In genomic region chr12:94570161-94570560, GRCh38 we compare ENCODE assay signal across 2 cellular contexts.
TF ChIP-seq lines count a peak whose summit lies in the region.

No MANE protein-coding gene starts in this region.

TF ChIP-seq in GM23338, 12 proteins besides CTCF, POLR2A, EP300 and RAD21:
- TF ChIP-seq ETS1 (IDR thresholded peaks at IDR 0.05) (no peak), REST (IDR thresholded peaks at IDR 0.05; ENCODE audit: unreplicated experiment) (no peak), ZNF331 (CRISPR knock-in tag; IDR thresholded peaks at IDR 0.05; ENCODE audit: low read depth) (no peak), ZNF462 (CRISPR knock-in tag; IDR thresholded peaks at IDR 0.05) (no peak), CREB1 (CRISPR knock-in tag; IDR thresholded peaks at IDR 0.05; ENCODE audit: low read depth) (no peak), STAT1 (IDR thresholded peaks at IDR 0.05; ENCODE audit: unreplicated experiment) (no peak), EZH2phosphoT487 (IDR thresholded peaks at IDR 0.05; ENCODE audit: unreplicated experiment) (no peak), POLR2AphosphoS5 (IDR thresholded peaks at IDR 0.05; ENCODE audit: low read depth) (no peak)

TF ChIP-seq in WTC11, 78 proteins besides CTCF, POLR2A, EP300 and RAD21 (continued from another document):
- no peak for TF ChIP-seq ZBTB43 (CRISPR knock-in tag; IDR thresholded peaks at IDR 0.05)
- no peak for TF ChIP-seq ETV6 (CRISPR knock-in tag; IDR thresholded peaks at IDR 0.05)
- TF ChIP-seq SOX15 (CRISPR knock-in tag; IDR thresholded peaks at IDR 0.05) = no peak
- TF ChIP-seq RORB (CRISPR knock-in tag; IDR thresholded peaks at IDR 0.05) = no peak
- no peak for TF ChIP-seq SP1 (CRISPR knock-in tag; conservative IDR thresholded peaks at IDR 0.05)
- no peak for TF ChIP-seq ZNF281 (CRISPR knock-in tag; IDR thresholded peaks at IDR 0.05)
- no peak for TF ChIP-seq ERG (CRISPR knock-in tag; IDR thresholded peaks at IDR 0.05)
- TF ChIP-seq ZNF416 (CRISPR knock-in tag; IDR thresholded peaks at IDR 0.05) = no peak
- no peak for TF ChIP-seq FOXJ3 (CRISPR knock-in tag; IDR thresholded peaks at IDR 0.05; ENCODE audit: borderline replicate concordance)
- no peak for TF ChIP-seq ZNF423 (CRISPR knock-in tag; IDR thresholded peaks at IDR 0.05)
- TF ChIP-seq STAT6 (CRISPR knock-in tag; conservative IDR thresholded peaks at IDR 0.05; ENCODE audit: low read depth) = no peak
- no peak for TF ChIP-seq CDX4 (CRISPR knock-in tag; IDR thresholded peaks at IDR 0.05; ENCODE audit: borderline replicate concordance)
- TF ChIP-seq NFYB (CRISPR knock-in tag; conservative IDR thresholded peaks at IDR 0.05; ENCODE audit: low read depth) = no peak
- no peak for TF ChIP-seq MXD4 (CRISPR knock-in tag; IDR thresholded peaks at IDR 0.05; ENCODE audit: borderline replicate concordance)
